ENCODE assay signal across 1 cellular context in the genomic region with DNA sequence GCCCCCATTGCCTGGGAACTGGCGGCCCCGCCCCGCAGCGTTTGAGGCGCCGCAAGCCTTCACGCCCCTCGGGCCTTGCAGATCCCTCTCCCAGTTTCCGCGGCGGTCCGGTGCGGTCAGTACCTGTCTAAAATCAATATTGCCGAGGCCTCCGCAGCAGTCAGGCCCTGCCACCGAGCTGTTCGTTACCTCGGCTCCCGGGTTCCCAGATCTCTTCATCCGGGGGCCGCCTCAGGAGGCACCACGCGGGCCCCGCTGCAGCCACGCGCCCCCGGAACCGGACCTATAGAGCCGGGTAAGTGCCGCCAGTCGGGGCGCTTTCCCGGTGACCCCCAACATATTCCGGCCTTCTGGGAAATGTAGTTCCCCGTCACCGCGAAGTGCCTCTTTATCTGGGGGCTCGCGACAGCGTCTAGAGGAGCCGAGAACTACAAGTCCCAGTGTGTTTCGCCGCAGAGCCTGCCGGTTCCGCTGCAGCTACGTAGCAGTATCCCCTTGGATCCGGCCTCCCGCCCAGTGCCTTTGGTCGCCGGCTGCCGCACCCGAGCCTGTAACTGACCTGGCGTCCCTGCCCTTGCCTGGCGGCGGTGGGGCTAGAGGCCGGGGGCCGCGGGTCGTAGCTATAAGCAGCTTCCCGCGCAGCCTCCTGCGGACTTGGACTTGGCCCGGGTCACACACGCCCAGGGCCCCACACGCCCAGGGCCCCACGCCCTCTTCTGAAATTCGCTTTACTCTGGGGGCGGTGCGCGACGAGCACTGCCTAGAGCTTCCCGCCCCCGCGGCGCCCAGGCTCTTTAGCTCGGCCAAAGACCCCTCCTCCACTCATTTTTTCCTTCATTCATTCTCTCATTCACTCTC.
TF ChIP-seq lines count a peak whose summit lies in the region.

A gene with protein sequence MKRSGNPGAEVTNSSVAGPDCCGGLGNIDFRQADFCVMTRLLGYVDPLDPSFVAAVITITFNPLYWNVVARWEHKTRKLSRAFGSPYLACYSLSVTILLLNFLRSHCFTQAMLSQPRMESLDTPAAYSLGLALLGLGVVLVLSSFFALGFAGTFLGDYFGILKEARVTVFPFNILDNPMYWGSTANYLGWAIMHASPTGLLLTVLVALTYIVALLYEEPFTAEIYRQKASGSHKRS (minus strand): TSS at position 301 of the 858 bp plus-strand sequence. CDS start 82 bp downstream, at position 219.

TF ChIP-seq in HepG2, 621 proteins besides CTCF, POLR2A, EP300 and RAD21 (continued from another document and continues in another):
- TF ChIP-seq ETV6 (CRISPR knock-in tag; conservative IDR thresholded peaks at IDR 0.05) (peak; percentile 82), SIN3B (IDR thresholded peaks at IDR 0.05; ENCODE audit: low read length) (peak; percentile 60; the same call in 1 of the 2 replicates), ZSCAN25 (CRISPR knock-in tag; IDR thresholded peaks at IDR 0.05) (no peak), TCF7 (IDR thresholded peaks at IDR 0.05; ENCODE audit: low read depth) (peak; percentile 38; the same call in 1 of the 2 replicates), SCMH1 (CRISPR knock-in tag; IDR thresholded peaks at IDR 0.05; ENCODE audit: borderline replicate concordance) (no peak), SP2 (CRISPR knock-in tag; IDR thresholded peaks at IDR 0.05) (peak; percentile 43), ZNF446 (CRISPR knock-in tag; IDR thresholded peaks at IDR 0.05) (no peak), ZNF567 (CRISPR knock-in tag; IDR thresholded peaks at IDR 0.05; ENCODE audit: borderline replicate concordance) (no peak; the same call in 1 of the 2 replicates), CBX1 (IDR thresholded peaks at IDR 0.05; ENCODE audit: low read depth) (no peak), SRSF1 (optimal IDR thresholded peaks at IDR 0.05; ENCODE audit: low read depth, low read length) (no peak), ZNF577 (CRISPR knock-in tag; IDR thresholded peaks at IDR 0.05; ENCODE audit: borderline replicate concordance, low read depth) (no peak), MEIS2 (CRISPR knock-in tag; IDR thresholded peaks at IDR 0.05) (no peak; the same call in 1 of the 2 replicates), MTF2 (CRISPR knock-in tag; IDR thresholded peaks at IDR 0.05; ENCODE audit: borderline replicate concordance) (0 out of 2 replicates have a peak, but pooled peaks have one; percentile 25), CAMTA2 (CRISPR knock-in tag; IDR thresholded peaks at IDR 0.05; ENCODE audit: borderline replicate concordance) (peak; percentile 57; the same call in 1 of the 2 replicates), JUNB (CRISPR knock-in tag; IDR thresholded peaks at IDR 0.05; ENCODE audit: borderline replicate concordance) (no peak), KAT8 (CRISPR knock-in tag; IDR thresholded peaks at IDR 0.05) (peak; percentile 94), ZNF746 (CRISPR knock-in tag; IDR thresholded peaks at IDR 0.05) (peak; percentile 60; the same call in 1 of the 2 replicates), HNRNPUL1 (IDR thresholded peaks at IDR 0.05; ENCODE audit: low read depth, low read length) (no peak), ZNF530 (CRISPR knock-in tag; IDR thresholded peaks at IDR 0.05; ENCODE audit: low read depth) (no peak), DNMT1 (CRISPR knock-in tag; IDR thresholded peaks at IDR 0.05) (0 out of 2 replicates have a peak, but pooled peaks have one; percentile 21), ZNF607 (CRISPR knock-in tag; IDR thresholded peaks at IDR 0.05; ENCODE audit: borderline replicate concordance) (peak; percentile 66; the same call in 1 of the 2 replicates), ZNF546 (CRISPR knock-in tag; conservative IDR thresholded peaks at IDR 0.05) (0 out of 2 replicates have a peak, but pooled peaks have one; percentile 49), STAG1 (CRISPR knock-in tag; IDR thresholded peaks at IDR 0.05) (no peak), SRF (IDR thresholded peaks at IDR 0.05; ENCODE audit: low read depth, low read length) (no peak), FOXK1 (CRISPR knock-in tag; IDR thresholded peaks at IDR 0.05; ENCODE audit: borderline replicate concordance, low read depth) (peak; percentile 68), HDAC2 (CRISPR knock-in tag; IDR thresholded peaks at IDR 0.05) (peak; percentile 49), ZNF616 (CRISPR knock-in tag; IDR thresholded peaks at IDR 0.05; ENCODE audit: low read depth) (no peak), KDM1A (CRISPR knock-in tag; IDR thresholded peaks at IDR 0.05) (peak; percentile 7; the same call in 1 of the 2 replicates), SIX1 (CRISPR knock-in tag; IDR thresholded peaks at IDR 0.05; ENCODE audit: borderline replicate concordance) (no peak), LCORL (IDR thresholded peaks at IDR 0.05) (no peak), LCORL (CRISPR knock-in tag; IDR thresholded peaks at IDR 0.05) (peak; percentile 67; the same call in 1 of the 2 replicates), ZSCAN9 (CRISPR knock-in tag; IDR thresholded peaks at IDR 0.05; ENCODE audit: borderline replicate concordance) (peak; percentile 69; the same call in 1 of the 2 replicates), MEIS1 (CRISPR knock-in tag; IDR thresholded peaks at IDR 0.05; ENCODE audit: borderline replicate concordance) (no peak), SIX4 (CRISPR knock-in tag; IDR thresholded peaks at IDR 0.05) (0 out of 2 replicates have a peak, but pooled peaks have one; percentile 5), KLF13 (CRISPR knock-in tag; IDR thresholded peaks at IDR 0.05) (no peak), ZNF629 (CRISPR knock-in tag; conservative IDR thresholded peaks at IDR 0.05) (no peak), ELF4 (CRISPR knock-in tag; IDR thresholded peaks at IDR 0.05; ENCODE audit: borderline replicate concordance) (peak; percentile 55; the same call in 1 of the 2 replicates), CCDC6 (CRISPR knock-in tag; IDR thresholded peaks at IDR 0.05) (no peak), TBL1XR1 (IDR thresholded peaks at IDR 0.05; ENCODE audit: borderline replicate concordance, low read length, partially characterized antibody) (peak; percentile 66), TGIF2 (CRISPR knock-in tag; IDR thresholded peaks at IDR 0.05) (peak; percentile 4; the same call in 1 of the 2 replicates), YEATS2 (CRISPR knock-in tag; IDR thresholded peaks at IDR 0.05; ENCODE audit: borderline replicate concordance) (peak; percentile 92)
- TF ChIP-seq, protein P1, sequence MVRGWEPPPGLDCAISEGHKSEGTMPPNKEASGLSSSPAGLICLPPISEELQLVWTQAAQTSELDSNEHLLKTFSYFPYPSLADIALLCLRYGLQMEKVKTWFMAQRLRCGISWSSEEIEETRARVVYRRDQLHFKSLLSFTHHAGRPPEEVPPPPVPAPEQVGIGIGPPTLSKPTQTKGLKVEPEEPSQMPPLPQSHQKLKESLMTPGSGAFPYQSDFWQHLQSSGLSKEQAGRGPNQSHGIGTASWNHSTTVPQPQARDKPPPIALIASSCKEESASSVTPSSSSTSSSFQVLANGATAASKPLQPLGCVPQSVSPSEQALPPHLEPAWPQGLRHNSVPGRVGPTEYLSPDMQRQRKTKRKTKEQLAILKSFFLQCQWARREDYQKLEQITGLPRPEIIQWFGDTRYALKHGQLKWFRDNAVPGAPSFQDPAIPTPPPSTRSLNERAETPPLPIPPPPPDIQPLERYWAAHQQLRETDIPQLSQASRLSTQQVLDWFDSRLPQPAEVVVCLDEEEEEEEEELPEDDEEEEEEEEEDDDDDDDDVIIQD (CRISPR knock-in tag; IDR thresholded peaks at IDR 0.05; ENCODE audit: low read depth) = no peak
- TF ChIP-seq, protein P2, sequence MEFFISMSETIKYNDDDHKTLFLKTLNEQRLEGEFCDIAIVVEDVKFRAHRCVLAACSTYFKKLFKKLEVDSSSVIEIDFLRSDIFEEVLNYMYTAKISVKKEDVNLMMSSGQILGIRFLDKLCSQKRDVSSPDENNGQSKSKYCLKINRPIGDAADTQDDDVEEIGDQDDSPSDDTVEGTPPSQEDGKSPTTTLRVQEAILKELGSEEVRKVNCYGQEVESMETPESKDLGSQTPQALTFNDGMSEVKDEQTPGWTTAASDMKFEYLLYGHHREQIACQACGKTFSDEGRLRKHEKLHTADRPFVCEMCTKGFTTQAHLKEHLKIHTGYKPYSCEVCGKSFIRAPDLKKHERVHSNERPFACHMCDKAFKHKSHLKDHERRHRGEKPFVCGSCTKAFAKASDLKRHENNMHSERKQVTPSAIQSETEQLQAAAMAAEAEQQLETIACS (CRISPR knock-in tag; IDR thresholded peaks at IDR 0.05) = peak; percentile 34; the same call in 1 of the 2 replicates
- TF ChIP-seq, protein P3, sequence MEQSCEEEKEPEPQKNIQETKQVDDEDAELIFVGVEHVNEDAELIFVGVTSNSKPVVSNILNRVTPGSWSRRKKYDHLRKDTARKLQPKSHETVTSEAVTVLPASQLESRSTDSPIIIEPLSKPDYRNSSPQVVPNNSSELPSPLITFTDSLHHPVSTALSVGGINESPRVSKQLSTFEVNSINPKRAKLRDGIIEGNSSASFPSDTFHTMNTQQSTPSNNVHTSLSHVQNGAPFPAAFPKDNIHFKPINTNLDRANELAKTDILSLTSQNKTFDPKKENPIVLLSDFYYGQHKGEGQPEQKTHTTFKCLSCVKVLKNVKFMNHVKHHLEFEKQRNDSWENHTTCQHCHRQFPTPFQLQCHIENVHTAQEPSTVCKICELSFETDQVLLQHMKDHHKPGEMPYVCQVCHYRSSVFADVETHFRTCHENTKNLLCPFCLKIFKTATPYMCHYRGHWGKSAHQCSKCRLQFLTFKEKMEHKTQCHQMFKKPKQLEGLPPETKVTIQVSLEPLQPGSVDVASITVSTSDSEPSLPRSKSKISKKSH (CRISPR knock-in tag; IDR thresholded peaks at IDR 0.05; ENCODE audit: borderline replicate concordance) = no peak
- TF ChIP-seq, protein P4, sequence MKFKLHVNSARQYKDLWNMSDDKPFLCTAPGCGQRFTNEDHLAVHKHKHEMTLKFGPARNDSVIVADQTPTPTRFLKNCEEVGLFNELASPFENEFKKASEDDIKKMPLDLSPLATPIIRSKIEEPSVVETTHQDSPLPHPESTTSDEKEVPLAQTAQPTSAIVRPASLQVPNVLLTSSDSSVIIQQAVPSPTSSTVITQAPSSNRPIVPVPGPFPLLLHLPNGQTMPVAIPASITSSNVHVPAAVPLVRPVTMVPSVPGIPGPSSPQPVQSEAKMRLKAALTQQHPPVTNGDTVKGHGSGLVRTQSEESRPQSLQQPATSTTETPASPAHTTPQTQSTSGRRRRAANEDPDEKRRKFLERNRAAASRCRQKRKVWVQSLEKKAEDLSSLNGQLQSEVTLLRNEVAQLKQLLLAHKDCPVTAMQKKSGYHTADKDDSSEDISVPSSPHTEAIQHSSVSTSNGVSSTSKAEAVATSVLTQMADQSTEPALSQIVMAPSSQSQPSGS (CRISPR knock-in tag; IDR thresholded peaks at IDR 0.05) = peak; percentile 60
- TF ChIP-seq, protein P5, sequence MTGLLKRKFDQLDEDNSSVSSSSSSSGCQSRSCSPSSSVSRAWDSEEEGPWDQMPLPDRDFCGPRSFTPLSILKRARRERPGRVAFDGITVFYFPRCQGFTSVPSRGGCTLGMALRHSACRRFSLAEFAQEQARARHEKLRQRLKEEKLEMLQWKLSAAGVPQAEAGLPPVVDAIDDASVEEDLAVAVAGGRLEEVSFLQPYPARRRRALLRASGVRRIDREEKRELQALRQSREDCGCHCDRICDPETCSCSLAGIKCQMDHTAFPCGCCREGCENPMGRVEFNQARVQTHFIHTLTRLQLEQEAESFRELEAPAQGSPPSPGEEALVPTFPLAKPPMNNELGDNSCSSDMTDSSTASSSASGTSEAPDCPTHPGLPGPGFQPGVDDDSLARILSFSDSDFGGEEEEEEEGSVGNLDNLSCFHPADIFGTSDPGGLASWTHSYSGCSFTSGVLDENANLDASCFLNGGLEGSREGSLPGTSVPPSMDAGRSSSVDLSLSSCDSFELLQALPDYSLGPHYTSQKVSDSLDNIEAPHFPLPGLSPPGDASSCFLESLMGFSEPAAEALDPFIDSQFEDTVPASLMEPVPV (CRISPR knock-in tag; IDR thresholded peaks at IDR 0.05) = peak; percentile 45; the same call in 1 of the 2 replicates
- TF ChIP-seq, protein P6, sequence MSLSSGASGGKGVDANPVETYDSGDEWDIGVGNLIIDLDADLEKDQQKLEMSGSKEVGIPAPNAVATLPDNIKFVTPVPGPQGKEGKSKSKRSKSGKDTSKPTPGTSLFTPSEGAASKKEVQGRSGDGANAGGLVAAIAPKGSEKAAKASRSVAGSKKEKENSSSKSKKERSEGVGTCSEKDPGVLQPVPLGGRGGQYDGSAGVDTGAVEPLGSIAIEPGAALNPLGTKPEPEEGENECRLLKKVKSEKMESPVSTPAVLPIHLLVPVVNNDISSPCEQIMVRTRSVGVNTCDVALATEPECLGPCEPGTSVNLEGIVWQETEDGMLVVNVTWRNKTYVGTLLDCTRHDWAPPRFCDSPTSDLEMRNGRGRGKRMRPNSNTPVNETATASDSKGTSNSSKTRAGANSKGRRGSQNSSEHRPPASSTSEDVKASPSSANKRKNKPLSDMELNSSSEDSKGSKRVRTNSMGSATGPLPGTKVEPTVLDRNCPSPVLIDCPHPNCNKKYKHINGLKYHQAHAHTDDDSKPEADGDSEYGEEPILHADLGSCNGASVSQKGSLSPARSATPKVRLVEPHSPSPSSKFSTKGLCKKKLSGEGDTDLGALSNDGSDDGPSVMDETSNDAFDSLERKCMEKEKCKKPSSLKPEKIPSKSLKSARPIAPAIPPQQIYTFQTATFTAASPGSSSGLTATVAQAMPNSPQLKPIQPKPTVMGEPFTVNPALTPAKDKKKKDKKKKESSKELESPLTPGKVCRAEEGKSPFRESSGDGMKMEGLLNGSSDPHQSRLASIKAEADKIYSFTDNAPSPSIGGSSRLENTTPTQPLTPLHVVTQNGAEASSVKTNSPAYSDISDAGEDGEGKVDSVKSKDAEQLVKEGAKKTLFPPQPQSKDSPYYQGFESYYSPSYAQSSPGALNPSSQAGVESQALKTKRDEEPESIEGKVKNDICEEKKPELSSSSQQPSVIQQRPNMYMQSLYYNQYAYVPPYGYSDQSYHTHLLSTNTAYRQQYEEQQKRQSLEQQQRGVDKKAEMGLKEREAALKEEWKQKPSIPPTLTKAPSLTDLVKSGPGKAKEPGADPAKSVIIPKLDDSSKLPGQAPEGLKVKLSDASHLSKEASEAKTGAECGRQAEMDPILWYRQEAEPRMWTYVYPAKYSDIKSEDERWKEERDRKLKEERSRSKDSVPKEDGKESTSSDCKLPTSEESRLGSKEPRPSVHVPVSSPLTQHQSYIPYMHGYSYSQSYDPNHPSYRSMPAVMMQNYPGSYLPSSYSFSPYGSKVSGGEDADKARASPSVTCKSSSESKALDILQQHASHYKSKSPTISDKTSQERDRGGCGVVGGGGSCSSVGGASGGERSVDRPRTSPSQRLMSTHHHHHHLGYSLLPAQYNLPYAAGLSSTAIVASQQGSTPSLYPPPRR (CRISPR knock-in tag; IDR thresholded peaks at IDR 0.05; ENCODE audit: borderline replicate concordance) = peak; percentile 14; the same call in 1 of the 2 replicates
- TF ChIP-seq, protein P7, sequence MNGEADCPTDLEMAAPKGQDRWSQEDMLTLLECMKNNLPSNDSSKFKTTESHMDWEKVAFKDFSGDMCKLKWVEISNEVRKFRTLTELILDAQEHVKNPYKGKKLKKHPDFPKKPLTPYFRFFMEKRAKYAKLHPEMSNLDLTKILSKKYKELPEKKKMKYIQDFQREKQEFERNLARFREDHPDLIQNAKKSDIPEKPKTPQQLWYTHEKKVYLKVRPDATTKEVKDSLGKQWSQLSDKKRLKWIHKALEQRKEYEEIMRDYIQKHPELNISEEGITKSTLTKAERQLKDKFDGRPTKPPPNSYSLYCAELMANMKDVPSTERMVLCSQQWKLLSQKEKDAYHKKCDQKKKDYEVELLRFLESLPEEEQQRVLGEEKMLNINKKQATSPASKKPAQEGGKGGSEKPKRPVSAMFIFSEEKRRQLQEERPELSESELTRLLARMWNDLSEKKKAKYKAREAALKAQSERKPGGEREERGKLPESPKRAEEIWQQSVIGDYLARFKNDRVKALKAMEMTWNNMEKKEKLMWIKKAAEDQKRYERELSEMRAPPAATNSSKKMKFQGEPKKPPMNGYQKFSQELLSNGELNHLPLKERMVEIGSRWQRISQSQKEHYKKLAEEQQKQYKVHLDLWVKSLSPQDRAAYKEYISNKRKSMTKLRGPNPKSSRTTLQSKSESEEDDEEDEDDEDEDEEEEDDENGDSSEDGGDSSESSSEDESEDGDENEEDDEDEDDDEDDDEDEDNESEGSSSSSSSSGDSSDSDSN (CRISPR knock-in tag; IDR thresholded peaks at IDR 0.05) = peak; percentile 90
